Comparison of ENCODE assay signal across 8 cellular contexts in the genomic region with DNA sequence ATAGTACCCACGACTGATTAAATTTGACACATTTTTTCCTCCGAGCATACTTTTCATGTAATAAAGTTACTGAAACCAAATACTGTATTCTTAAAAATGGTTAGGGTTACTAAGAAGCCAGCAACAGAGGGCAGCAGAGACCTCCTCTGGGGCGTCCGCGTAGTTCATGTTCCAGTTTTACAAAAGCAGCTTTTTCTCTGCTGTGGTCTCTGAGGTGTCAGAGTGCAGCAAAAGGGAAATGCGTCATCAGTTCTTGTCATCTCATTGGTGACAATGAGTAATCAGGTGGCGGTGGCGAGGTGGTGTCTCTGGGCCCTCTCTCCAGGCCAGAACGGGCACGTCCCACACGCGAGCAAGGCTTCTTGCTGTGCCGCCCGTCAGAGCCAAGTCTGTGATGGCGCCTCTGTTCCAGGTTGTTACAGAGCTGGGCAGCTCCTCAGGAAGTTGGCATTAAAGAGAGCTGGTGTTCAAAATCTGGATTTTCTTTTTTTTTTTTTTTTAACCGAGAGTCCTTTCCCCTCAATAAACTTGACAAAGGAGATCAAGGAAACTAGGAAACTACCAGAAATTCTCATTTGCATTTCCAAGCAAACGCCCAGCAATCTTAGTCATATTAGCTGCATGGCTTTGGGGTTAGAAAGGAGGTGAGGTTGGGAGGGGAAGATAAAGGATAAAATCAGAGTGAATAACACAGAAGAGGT.
DNase-seq lines count a peak whose midpoint lies in the region; FAIRE-seq lines count a peak whose summit lies in the region.

No MANE protein-coding gene starts in this region.

- H3K36me3 ChIP-seq in MG63 (no peaks in the 10 kb centered on the region), neuron (ENCODE audit: insufficient read depth, low read length) (no peaks in the 10 kb centered on the region)

- H3K4me1 ChIP-seq in neuron (ENCODE audit: insufficient read depth, low read length), result peaks cover 3% of the 10 kb centered on the region

- peak overlapping the region; percentile 43 for H3K4me3 ChIP-seq in MG63
- peak overlapping the region; percentile 41 for H3K4me3 ChIP-seq in neuron (ENCODE audit: low read length)

- H3K27me3 ChIP-seq in MG63 (no peaks in the 10 kb centered on the region), neuron (ENCODE audit: insufficient read depth, low read length) (no peaks in the 10 kb centered on the region)

- peak overlapping the region; percentile 69 for H2AFZ ChIP-seq in neuron (ENCODE audit: low read depth, low read length)

- peak; percentile 75 for FAIRE-seq in frontal cortex (lab: Jason Lieb, UNC)

- peak; percentile 96 for DNase-seq in GF-D8 (lab: John Stamatoyannopoulos, UW)
- peak; percentile 94 for DNase-seq in HCEC 1CT
- DNase-seq in MG63, result peak; percentile 81
- DNase-seq in SIG-M5 treated with dmso at 0.1 percent for 504 hours (lab: John Stamatoyannopoulos, UW; ENCODE audit: unreplicated experiment), result peak; percentile 99
- peak; percentile 56 to 81 (median 70) for DNase-seq in activated naive CD4-positive, alpha-beta T cell (lab: John Stamatoyannopoulos, UW)
- peak; percentile 26 to 77 for DNase-seq in frontal cortex (ENCODE audit: low spot score in 2 of 2)
- DNase-seq in stromal cell of bone marrow (ENCODE audit: low read depth), result peak; percentile 90

- H3K9me3 ChIP-seq in MG63 (0 out of 2 replicates have a peak, but pooled peaks cover under 1% of the 10 kb centered on the region), neuron (ENCODE audit: low read length) (no peaks in the 10 kb centered on the region)

Comparison
In these comparisons a context has a peak if more than half of its experiments do, and no peak if none do; other contexts are left out.
1. Peak in every context shown above with its lines: DNase-seq and H3K4me3 ChIP-seq.